ENCODE assay signal across 8 cellular contexts in the genomic region with DNA sequence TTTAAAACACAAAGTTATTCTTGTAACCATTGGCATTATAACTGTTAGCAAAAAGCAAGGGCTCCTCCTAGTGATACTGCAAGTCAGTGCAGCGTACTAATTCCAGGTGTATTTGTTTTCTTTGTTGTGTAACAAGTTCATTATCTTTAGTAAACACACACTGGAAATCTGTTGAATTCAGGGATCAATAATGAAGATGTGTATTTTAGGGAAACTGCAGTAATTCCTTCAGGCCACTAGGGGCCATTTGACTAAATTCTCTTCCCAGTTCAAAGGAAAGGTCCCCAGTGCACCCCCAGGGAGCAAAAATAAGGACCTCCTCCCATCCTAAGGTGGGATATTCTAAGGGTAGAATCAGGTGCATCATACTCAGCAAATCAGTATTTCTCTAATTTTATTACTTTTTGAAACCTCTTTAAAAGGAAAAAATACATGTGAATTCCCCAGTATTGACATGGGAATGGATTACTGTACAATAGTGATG.
DNase-seq lines count a peak whose midpoint lies in the region; ATAC-seq and TF ChIP-seq lines count a peak whose summit lies in the region.

No MANE protein-coding gene starts in this region.

- H3K18ac ChIP-seq in IMR-90 (ENCODE audit: low read depth, low read length), result no peak overlapping the region

- H3K4ac ChIP-seq in IMR-90 (ENCODE audit: low read depth, low read length), result no peak overlapping the region

- no peak overlapping the region for H2BK120ac ChIP-seq in IMR-90 (ENCODE audit: low read depth, low read length)

- H4K20me1 ChIP-seq in IMR-90 (ENCODE audit: insufficient read depth, low read length), result no peaks in the 10 kb centered on the region

- H3K36me3 ChIP-seq in Caco-2 (ENCODE audit: control insufficient read depth, insufficient read depth, low read length) (no peaks in the 10 kb centered on the region), IMR-90 (ENCODE audit: control insufficient read depth, insufficient read depth, low read length) (no peaks in the 10 kb centered on the region), ascending aorta (no peaks in the 10 kb centered on the region), lower lobe of right lung (no peaks in the 10 kb centered on the region)

- BruUV-seq in Caco-2 (replicated peaks; lab: Mats Ljungman, UMichigan) (no TSS peak), IMR-90 (replicated peaks; lab: Mats Ljungman, UMichigan) (no TSS peak)

- H3K4me3 ChIP-seq in Caco-2 (ENCODE audit: low read depth, low read length), result no peak overlapping the region
- no peak overlapping the region for H3K4me3 ChIP-seq in IMR-90 (ENCODE audit: insufficient read depth, low read depth, low read length)
- H3K4me3 ChIP-seq in ascending aorta, result no peak overlapping the region
- H3K4me3 ChIP-seq in lower lobe of right lung, result no peak overlapping the region

- no peak overlapping the region for H3K9ac ChIP-seq in IMR-90 (ENCODE audit: low read depth, low read length)

- no peak overlapping the region for H3K4me3 Mint-ChIP-seq in Caco-2 (ENCODE audit: unreplicated experiment)

- dilution Hi-C loops in IMR-90 (cut with HindIII; ENCODE audit: low sequenced_read_pairs, unreplicated experiment), result no loop called here

- TF ChIP-seq RAD21 in IMR-90 (IDR thresholded peaks at IDR 0.05; ENCODE audit: low read length), result peak; percentile 71

- ATAC-seq in IMR-90 (ENCODE audit: low read depth), result peak; percentile 40
- ATAC-seq in lower lobe of right lung, result peak in 1 of 2 donors; percentile 49
- no peak for ATAC-seq in HG03196 (IDR thresholded peaks at IDR 0.05; ENCODE audit: unreplicated experiment)
- ATAC-seq in GM18520 (IDR thresholded peaks at IDR 0.05; ENCODE audit: unreplicated experiment), result no peak

- H2BK20ac ChIP-seq in IMR-90 (ENCODE audit: low read depth, low read length), result no peak overlapping the region

- DNase-seq in Caco-2 (peak; percentile 70 to 81), IMR-90 (peak; percentile 51), ascending aorta (ENCODE audit: low spot score in 2 of 2) (no peak), lower lobe of right lung (no peak)
- DNase-seq in stimulated activated CD4-positive, alpha-beta T cell treated with anti-CD3 and anti-CD28 coated beads, Interleukin-15, amount 100 ng/mL, for 24 hours, result no peak
- no peak for DNase-seq in activated CD4-positive, alpha-beta T cell treated with anti-CD3 and anti-CD28 coated beads, Interleukin-2, amount 50 U/mL, for 4 hours

- peaks cover 24% of the 10 kb centered on the region for H3K4me1 Mint-ChIP-seq in Caco-2 (ENCODE audit: low read depth, unreplicated experiment)

- H3K27ac ChIP-seq in IMR-90 (ENCODE audit: insufficient read depth, low read length), result no peak overlapping the region
- H3K27ac ChIP-seq in ascending aorta, result no peak overlapping the region
- H3K27ac ChIP-seq in lower lobe of right lung, result no peak overlapping the region

- POLR2A ChIA-PET in Caco-2 (lab: Charles Lee) (interaction anchor here (0.6 kb wide), 1 partner anchor 47 kb away, joined by 6 read pairs; no protein-coding TSS in a partner anchor), IMR-90 (lab: Charles Lee; ENCODE audit: unreplicated experiment) (no interaction called here)

- H3K79me1 ChIP-seq in IMR-90 (ENCODE audit: low read depth in 1 of 2, low read length in 2 of 2), result no peaks in the 10 kb centered on the region

- peak; percentile 85 to 92 for TF ChIP-seq CTCF in Caco-2 (IDR thresholded peaks at IDR 0.05; ENCODE audit: insufficient read depth in 1 of 2, low read depth in 1 of 2, low read length in 1 of 2, severe bottlenecking in 1 of 2, unreplicated experiment in 1 of 2)
- peak; percentile 73 for TF ChIP-seq CTCF in IMR-90 (conservative IDR thresholded peaks at IDR 0.05; ENCODE audit: low read depth, low read length)
- TF ChIP-seq CTCF in ascending aorta (IDR thresholded peaks at IDR 0.05), result peak; percentile 19 to 56 (median 45)
- TF ChIP-seq CTCF in lower lobe of right lung (IDR thresholded peaks at IDR 0.05), result peak; percentile 60

- H4K5ac ChIP-seq in IMR-90 (ENCODE audit: low read depth, low read length), result no peak overlapping the region

- no peak overlapping the region for H3K23ac ChIP-seq in IMR-90 (ENCODE audit: low read depth, low read length)

- no peak overlapping the region for H3K56ac ChIP-seq in IMR-90 (ENCODE audit: extremely low read depth, insufficient read depth, low read length)

- H3K9me3 Mint-ChIP-seq in Caco-2 (ENCODE audit: unreplicated experiment), result no peaks in the 10 kb centered on the region

- H3K4me1 ChIP-seq in Caco-2 (peaks cover 28% of the 10 kb centered on the region), IMR-90 (ENCODE audit: control insufficient read depth, insufficient read depth, low read length) (peaks cover 12% of the 10 kb centered on the region), ascending aorta (peaks cover 0 to 2% of the 10 kb centered on the region in 2 donors), lower lobe of right lung (peaks cover 4% of the 10 kb centered on the region)

- no peak overlapping the region for H2AK5ac ChIP-seq in IMR-90 (ENCODE audit: low read depth, low read length)

- H2BK15ac ChIP-seq in IMR-90 (ENCODE audit: low read depth, low read length), result no peak overlapping the region

- CTCF ChIA-PET in Caco-2 (lab: Charles Lee) (interaction anchor here (0.6 to 1.6 kb wide), 6 partner anchors 108 to 466 kb away, joined by 3 to 15 read pairs (median 6); no protein-coding TSS in a partner anchor), IMR-90 (lab: Yijun Ruan, JAX) (interaction anchor here (1.3 to 1.6 kb wide), 3 partner anchors 10 to 466 kb away, joined by 3 to 10 read pairs (median 7); no protein-coding TSS in a partner anchor)

- H3K36me3 Mint-ChIP-seq in Caco-2 (ENCODE audit: insufficient read depth, unreplicated experiment), result no peaks in the 10 kb centered on the region

- H4K91ac ChIP-seq in IMR-90 (ENCODE audit: insufficient read depth, low read depth, low read length), result no peak overlapping the region

- H2BK5ac ChIP-seq in IMR-90 (ENCODE audit: low read depth, low read length, poor library complexity, severe bottlenecking), result no peak overlapping the region

- H3K14ac ChIP-seq in IMR-90 (replicated peaks; ENCODE audit: low read depth, low read length), result no peak overlapping the region

- no peak overlapping the region for H2AFZ ChIP-seq in IMR-90 (replicated peaks; ENCODE audit: low read length, poor library complexity)

- no peak overlapping the region for H4K8ac ChIP-seq in IMR-90 (ENCODE audit: low read depth in 2 of 2, low read length in 2 of 2)

- in situ Hi-C loops in IMR-90 (cut with MboI; ENCODE audit: low sequenced_read_pairs), result loop anchor here (5.0 kb wide), 1 partner anchor 453 kb away; a partner anchor contains a TSS

- no peak overlapping the region for H2AK9ac ChIP-seq in IMR-90 (replicated peaks; ENCODE audit: low read depth, low read length, poor library complexity)

- H3K9me3 ChIP-seq in Caco-2 (no peaks in the 10 kb centered on the region; the same call in 1 of the 2 replicates), IMR-90 (ENCODE audit: control insufficient read depth, insufficient read depth, low read length) (no peaks in the 10 kb centered on the region), ascending aorta (no peaks in the 10 kb centered on the region), lower lobe of right lung (no peaks in the 10 kb centered on the region)

- no peaks in the 10 kb centered on the region for H3K27me3 Mint-ChIP-seq in Caco-2 (ENCODE audit: insufficient read depth, unreplicated experiment)

- no CpG with 5 or more reads among the region's 1 CpG for WGBS in IMR-90 (ENCODE audit: extremely low coverage in 2 of 2, insufficient read length in 1 of 2), 2 experiments

- H3K27me3 ChIP-seq in Caco-2 (replicated peaks; ENCODE audit: control insufficient read depth, insufficient read depth, low read length), result no peaks in the 10 kb centered on the region
- peaks cover 9% of the 10 kb centered on the region for H3K27me3 ChIP-seq in IMR-90 (ENCODE audit: control insufficient read depth, insufficient read depth, low read length)
- H3K27me3 ChIP-seq in ascending aorta, result no peaks in the 10 kb centered on the region
- H3K27me3 ChIP-seq in lower lobe of right lung (ENCODE audit: low read depth), result no peaks in the 10 kb centered on the region

- peaks cover 7% of the 10 kb centered on the region; the same call in 1 of the 2 replicates for H3K9me1 ChIP-seq in IMR-90 (ENCODE audit: insufficient read depth, low read length)

- H3K27ac Mint-ChIP-seq in Caco-2 (ENCODE audit: unreplicated experiment), result no peak overlapping the region

- H3K4me2 ChIP-seq in IMR-90 (ENCODE audit: low read depth, low read length), result no peak overlapping the region

- no peak for TF ChIP-seq POLR2A in IMR-90 (IDR thresholded peaks at IDR 0.05; ENCODE audit: low read depth, low read length)

- intact Hi-C loops in Caco-2 (cut with micrococcal nuclease; ENCODE audit: unreplicated experiment) (loop anchor here (1.0 to 5.0 kb wide), 8 partner anchors 92 to 502 kb away; no protein-coding TSS in a partner anchor), IMR-90 (cut with micrococcal nuclease) (loop anchor here (1.0 to 5.0 kb wide), 5 partner anchors 138 to 502 kb away; no protein-coding TSS in a partner anchor), ascending aorta (cut with DNase I) (no loop called here), lower lobe of right lung (cut with DNase I) (no loop called here)

TF ChIP-seq in IMR-90, 13 proteins besides CTCF, POLR2A, EP300 and RAD21:
- TF ChIP-seq RCOR1 (IDR thresholded peaks at IDR 0.05; ENCODE audit: insufficient replicate concordance, low read length), result no peak
- no peak for TF ChIP-seq CEBPB (IDR thresholded peaks at IDR 0.05; ENCODE audit: low read depth, low read length)
- no peak for TF ChIP-seq MXI1 (IDR thresholded peaks at IDR 0.05; ENCODE audit: borderline replicate concordance, low read depth, low read length)
- no peak for TF ChIP-seq RFX5 (IDR thresholded peaks at IDR 0.05; ENCODE audit: low read depth, low read length)
- TF ChIP-seq SMC3 (IDR thresholded peaks at IDR 0.05; ENCODE audit: low read depth, low read length), result peak; percentile 72

Comparison
In these comparisons a context has a peak if more than half of its experiments do, and no peak if none do; other contexts are left out.
1. DNase-seq: peak in Caco-2 (2 of 2) and IMR-90 (single experiment); none in ascending aorta (0 of 2), lower lobe of right lung (single experiment), stimulated activated CD4-positive, alpha-beta T cell treated with anti-CD3 and anti-CD28 coated beads, Interleukin-15, amount 100 ng/mL, for 24 hours (single experiment) and activated CD4-positive, alpha-beta T cell treated with anti-CD3 and anti-CD28 coated beads, Interleukin-2, amount 50 U/mL, for 4 hours (0 of 2).
2. intact Hi-C loops: an anchor here in Caco-2 (1.0 to 5.0 kb wide) and IMR-90 (1.0 to 5.0 kb wide); none called in ascending aorta and lower lobe of right lung.
3. Peak in every context shown above with its lines, with median percentiles within 50 percentile points of each other: CTCF ChIP-seq.